In genomic region chr3:88038561-88038960, GRCh38 we compare ENCODE assay signal across 22 cellular contexts. TPM values are rescaled to one million over a fixed set of nuclear protein-coding genes. Genes with fewer than 3 reads are reported as not detected.
DNase-seq lines count a peak whose midpoint lies in the region; ATAC-seq, FAIRE-seq and TF ChIP-seq lines count a peak whose summit lies in the region.
"Had no signal": no experiment of that assay in that cellular context is flagged by ENCODE, and none has a peak within 500 bp of the region (broad histone marks: within the 10 kb centered on the region; RNA-seq: fewer than 3 reads in every experiment).

No MANE protein-coding gene starts in this region.

- no peak overlapping the region for H2AFZ ChIP-seq in astrocyte (ENCODE audit: low read depth, low read length)
- H2AFZ ChIP-seq: GM23338, neural progenitor cell, PC-9 had no signal

- no peak overlapping the region for H3K27ac Mint-ChIP-seq in astrocyte (ENCODE audit: unreplicated experiment)
- H3K27ac Mint-ChIP-seq: activated CD4-positive, alpha-beta memory T cell treated with anti-CD3 and anti-CD28 coated beads, Interleukin-2, amount 10 ng/mL, durations not matched to agents 7 days and 5 days; activated naive CD4-positive, alpha-beta T cell treated with anti-CD3 and anti-CD28 coated beads, Interleukin-2, amount 50 U/mL, for 72 hours; effector memory CD8-positive, alpha-beta T cell; GM23338; neural progenitor cell had no signal

- FAIRE-seq in astrocyte (lab: Jason Lieb, UNC) = peak; percentile 56
- FAIRE-seq: G401.6 had no signal

- no peaks in the 10 kb centered on the region for H3K9me3 ChIP-seq in astrocyte (ENCODE audit: insufficient read depth, low read depth, low read length)

- H3K4me3 Mint-ChIP-seq in astrocyte (ENCODE audit: unreplicated experiment) = no peak overlapping the region
- H3K4me3 Mint-ChIP-seq: activated CD4-positive, alpha-beta memory T cell treated with anti-CD3 and anti-CD28 coated beads, Interleukin-2, amount 10 ng/mL, durations not matched to agents 7 days and 5 days; activated T-cell treated with anti-CD3 and anti-CD28 coated beads, Interleukin-2, amount 50 U/mL, for 4 hours; effector memory CD8-positive, alpha-beta T cell; GM23338; neural progenitor cell had no signal

- H3K4me1 ChIP-seq in astrocyte (ENCODE audit: insufficient read depth, low read length) = no peaks in the 10 kb centered on the region

- no peak overlapping the region for H3K27ac ChIP-seq in astrocyte (ENCODE audit: low read depth, low read length)
- H3K27ac ChIP-seq: neural progenitor cell, PC-9 had no signal

- DNase-seq in AG08395 (ENCODE audit: low spot score) = peak; percentile 57
- DNase-seq in HCEC 1CT = peak; percentile 87
- DNase-seq in astrocyte (ENCODE audit: low read depth) = peak; percentile 49
- peak; percentile 100 for DNase-seq in foreskin melanocyte
- DNase-seq in NCI-H345 (lab: John Stamatoyannopoulos, UW) = no peak
- DNase-seq in NCI-H2196 treated with DMSO at 0.1 percent for 48 hours (lab: John Stamatoyannopoulos, UW; ENCODE audit: unreplicated experiment) = no peak
- DNase-seq in anterior cingulate cortex (lab: John Stamatoyannopoulos, UW) = no peak
- DNase-seq: activated CD4-positive, alpha-beta memory T cell treated with anti-CD3 and anti-CD28 coated beads, Interleukin-2, amount 10 ng/mL, durations not matched to agents 7 days and 5 days; activated T-cell treated with anti-CD3 and anti-CD28 coated beads, Interleukin-2, amount 50 U/mL, for 4 hours; central memory CD4-positive, alpha-beta T cell; effector memory CD8-positive, alpha-beta T cell; head of caudate nucleus; Kasumi-1; NCI-H1694 treated with DMSO at 0.1 percent for 48 hours; NCI-H524 treated with DMSO at 0.1 percent for 48 hours; PC-9; retina had no signal

- no peak overlapping the region for H3K4me3 ChIP-seq in astrocyte (ENCODE audit: insufficient read depth, low read depth, low read length)
- H3K4me3 ChIP-seq: GM23338, neural progenitor cell, PC-9 had no signal

- H3K27me3 Mint-ChIP-seq in astrocyte (ENCODE audit: low read depth, unreplicated experiment) = no peaks in the 10 kb centered on the region
- H3K27me3 Mint-ChIP-seq: activated CD4-positive, alpha-beta memory T cell treated with anti-CD3 and anti-CD28 coated beads, Interleukin-2, amount 10 ng/mL, durations not matched to agents 7 days and 5 days had no signal

- H3K4me1 Mint-ChIP-seq in astrocyte (ENCODE audit: low read depth, unreplicated experiment) = peaks cover 14% of the 10 kb centered on the region
- H3K4me1 Mint-ChIP-seq: GM23338, neural progenitor cell had no signal

- no peaks in the 10 kb centered on the region for H3K27me3 ChIP-seq in astrocyte (ENCODE audit: insufficient read depth, low read length)
- H3K27me3 ChIP-seq: neural progenitor cell had no signal

- ATAC-seq in GM21576 (IDR thresholded peaks at IDR 0.05; ENCODE audit: unreplicated experiment) = no peak
- ATAC-seq: activated naive CD4-positive, alpha-beta T cell treated with anti-CD3 and anti-CD28 coated beads, Interleukin-2, amount 50 U/mL, for 72 hours; activated T-cell treated with anti-CD3 and anti-CD28 coated beads, Interleukin-2, amount 50 U/mL, for 4 hours; effector memory CD8-positive, alpha-beta T cell; GM23338 had no signal

- no peaks in the 10 kb centered on the region for H3K36me3 ChIP-seq in astrocyte (ENCODE audit: insufficient read depth, low read length)
- H3K36me3 ChIP-seq: neural progenitor cell had no signal

- TF ChIP-seq CTCF in astrocyte (IDR thresholded peaks at IDR 0.05; ENCODE audit: insufficient read depth, low read depth, low read length) = no peak

- H3K36me3 Mint-ChIP-seq in astrocyte (ENCODE audit: low read depth, unreplicated experiment) = no peaks in the 10 kb centered on the region
- H3K36me3 Mint-ChIP-seq: activated naive CD4-positive, alpha-beta T cell treated with anti-CD3 and anti-CD28 coated beads, Interleukin-2, amount 50 U/mL, for 72 hours; neural progenitor cell had no signal

- no peaks in the 10 kb centered on the region for H3K9me3 Mint-ChIP-seq in astrocyte (ENCODE audit: unreplicated experiment)
- H3K9me3 Mint-ChIP-seq: activated CD4-positive, alpha-beta memory T cell treated with anti-CD3 and anti-CD28 coated beads, Interleukin-2, amount 10 ng/mL, durations not matched to agents 7 days and 5 days; activated T-cell treated with anti-CD3 and anti-CD28 coated beads, Interleukin-2, amount 50 U/mL, for 4 hours; effector memory CD8-positive, alpha-beta T cell; GM23338; neural progenitor cell had no signal

- H3K4me2 ChIP-seq in astrocyte (ENCODE audit: low read length) = no peak overlapping the region
- H3K4me2 ChIP-seq: GM23338, neural progenitor cell, PC-9 had no signal

- H3K79me2 ChIP-seq in astrocyte (ENCODE audit: insufficient read depth, low read length) = no peaks in the 10 kb centered on the region

- H4K20me1 ChIP-seq in astrocyte (ENCODE audit: insufficient read depth, low read length) = no peaks in the 10 kb centered on the region

- H3K9ac ChIP-seq in astrocyte (ENCODE audit: low read length) = no peak overlapping the region
- H3K9ac ChIP-seq: neural progenitor cell had no signal

RNA-seq across cellular contexts. Expression of gene CGGBP1, which starts 20.2 kb away (rescaled TPM):
- 59.5 and 59.8 TPM in 2 replicates for total RNA-seq in astrocyte

RNA-seq across cellular contexts. Expression of gene ZNF654, which starts 20.5 kb away (rescaled TPM):
- 18.7 and 19.1 TPM in 2 replicates for total RNA-seq in astrocyte

Comparison
In these comparisons a context has a peak if more than half of its experiments do, and no peak if none do; other contexts are left out.
1. DNase-seq: peak in AG08395 (single experiment), HCEC 1CT (single experiment), astrocyte (single experiment) and foreskin melanocyte (single experiment); none in NCI-H345 (single experiment), NCI-H2196 treated with DMSO at 0.1 percent for 48 hours (single experiment) and anterior cingulate cortex (0 of 58).